Comparison of ENCODE assay signal across 9 cellular contexts in genomic region chr6:136365781-136366354, GRCh38.
DNase-seq lines count a peak whose midpoint lies in the region; ATAC-seq and TF ChIP-seq lines count a peak whose summit lies in the region.
"Had no signal": no experiment of that assay in that cellular context is flagged by ENCODE, and none has a peak within 500 bp of the region (broad histone marks: within the 10 kb centered on the region; RNA-seq: fewer than 3 reads in every experiment).

No MANE protein-coding gene starts in this region.

- 47 to 56% methylated on average over 11 of the region's 11 CpGs for WGBS in upper lobe of left lung, 2 donors

- peaks cover 17% of the 10 kb centered on the region for H3K4me1 Mint-ChIP-seq in activated naive CD4-positive, alpha-beta T cell treated with anti-CD3 and anti-CD28 coated beads, Interleukin-2, amount 10 ng/mL, durations not matched to agents 7 days and 5 days
- peaks cover 5% of the 10 kb centered on the region for H3K4me1 Mint-ChIP-seq in activated CD8-positive, alpha-beta T cell treated with anti-CD3 and anti-CD28 coated beads for 36 hours (ENCODE audit: low read depth)

- peaks cover 0 to 4% (median 2%) of the 10 kb centered on the region in 4 donors for H3K4me1 ChIP-seq in upper lobe of left lung

- H3K27me3 Mint-ChIP-seq in activated naive CD4-positive, alpha-beta T cell treated with anti-CD3 and anti-CD28 coated beads, Interleukin-2, amount 10 ng/mL, durations not matched to agents 7 days and 5 days: peaks cover 19% of the 10 kb centered on the region
- peaks cover 7% of the 10 kb centered on the region for H3K27me3 Mint-ChIP-seq in activated CD8-positive, alpha-beta T cell treated with anti-CD3 and anti-CD28 coated beads for 36 hours

- peak overlapping the region; percentile 40 for H3K4me3 Mint-ChIP-seq in activated naive CD4-positive, alpha-beta T cell treated with anti-CD3 and anti-CD28 coated beads, Interleukin-2, amount 10 ng/mL, durations not matched to agents 7 days and 5 days
- H3K4me3 Mint-ChIP-seq in activated CD8-positive, alpha-beta T cell treated with anti-CD3 and anti-CD28 coated beads for 36 hours: no peak overlapping the region
- H3K4me3 Mint-ChIP-seq: CD8-positive, alpha-beta memory T cell had no signal

- no peaks in the 10 kb centered on the region for H3K27me3 ChIP-seq in upper lobe of left lung

- DNase-seq in activated naive CD4-positive, alpha-beta T cell treated with anti-CD3 and anti-CD28 coated beads, Interleukin-2, amount 10 ng/mL, durations not matched to agents 7 days and 5 days: peak; percentile 69
- no peak for DNase-seq in activated naive CD4-positive, alpha-beta T cell treated with anti-CD3 and anti-CD28 coated beads, Interleukin-2, amount 50 U/mL, for 16 hours
- DNase-seq in activated CD8-positive, alpha-beta T cell treated with anti-CD3 and anti-CD28 coated beads for 36 hours: peak; percentile 36
- DNase-seq in left lobe of liver (ENCODE audit: low spot score) (peak; percentile 50), upper lobe of left lung (peak; percentile 52 to 69), iPS-NIHi7 (ENCODE audit: extremely low spot score) (no peak), HuH-7 (ENCODE audit: low spot score) (no peak), epidermal melanocyte (ENCODE audit: insufficient read length, low spot score) (no peak)

- POLR2A ChIA-PET in activated CD8-positive, alpha-beta T cell treated with anti-CD3 and anti-CD28 coated beads for 36 hours (lab: Charles Lee): interaction anchor here (0.7 to 1.3 kb wide), 3 partner anchors 28 to 186 kb away, joined by 3 read pairs; no protein-coding TSS in a partner anchor

- peak overlapping the region; percentile 47 for H3K27ac Mint-ChIP-seq in activated naive CD4-positive, alpha-beta T cell treated with anti-CD3 and anti-CD28 coated beads, Interleukin-2, amount 10 ng/mL, durations not matched to agents 7 days and 5 days
- no peak overlapping the region for H3K27ac Mint-ChIP-seq in activated CD8-positive, alpha-beta T cell treated with anti-CD3 and anti-CD28 coated beads for 36 hours

- peaks cover 2% of the 10 kb centered on the region for H3K36me3 Mint-ChIP-seq in activated naive CD4-positive, alpha-beta T cell treated with anti-CD3 and anti-CD28 coated beads, Interleukin-2, amount 10 ng/mL, durations not matched to agents 7 days and 5 days
- no peaks in the 10 kb centered on the region for H3K36me3 Mint-ChIP-seq in activated CD8-positive, alpha-beta T cell treated with anti-CD3 and anti-CD28 coated beads for 36 hours (ENCODE audit: low read depth)

- CTCF ChIA-PET in activated naive CD4-positive, alpha-beta T cell treated with anti-CD3 and anti-CD28 coated beads, Interleukin-2, amount 10 ng/mL, durations not matched to agents 7 days and 5 days (lab: Charles Lee): no interaction called here
- CTCF ChIA-PET in activated CD8-positive, alpha-beta T cell treated with anti-CD3 and anti-CD28 coated beads for 36 hours (lab: Charles Lee): interaction anchor here (0.9 to 1.4 kb wide), 2 partner anchors 79 to 185 kb away, joined by 3 to 4 read pairs; no protein-coding TSS in a partner anchor

- no peaks in the 10 kb centered on the region for H3K9me3 Mint-ChIP-seq in activated naive CD4-positive, alpha-beta T cell treated with anti-CD3 and anti-CD28 coated beads, Interleukin-2, amount 10 ng/mL, durations not matched to agents 7 days and 5 days
- no peaks in the 10 kb centered on the region for H3K9me3 Mint-ChIP-seq in activated CD8-positive, alpha-beta T cell treated with anti-CD3 and anti-CD28 coated beads for 36 hours
- H3K9me3 Mint-ChIP-seq: CD8-positive, alpha-beta memory T cell had no signal

- H3K36me3 ChIP-seq in upper lobe of left lung: peaks cover 0 to 14% (median 8%) of the 10 kb centered on the region in 4 donors

- TF ChIP-seq POLR2A in upper lobe of left lung (IDR thresholded peaks at IDR 0.05): no peak

- TF ChIP-seq CTCF in activated CD8-positive, alpha-beta T cell treated with anti-CD3 and anti-CD28 coated beads for 36 hours (IDR thresholded peaks at IDR 0.05): no peak
- TF ChIP-seq CTCF in upper lobe of left lung (IDR thresholded peaks at IDR 0.05): no peak

- H3K4me3 ChIP-seq in upper lobe of left lung: no peak overlapping the region

- TF ChIP-seq EP300 in upper lobe of left lung (IDR thresholded peaks at IDR 0.05): no peak

- peak overlapping the region in 2 of 4 donors; percentile 52 to 79 for H3K27ac ChIP-seq in upper lobe of left lung

- ATAC-seq in activated CD8-positive, alpha-beta T cell treated with anti-CD3 and anti-CD28 coated beads for 36 hours: peak; percentile 64
- ATAC-seq in left lobe of liver (peak; percentile 74), upper lobe of left lung (ENCODE audit: low FRiP score in 2 of 2) (peak; percentile 79 to 80)

- no peaks in the 10 kb centered on the region for H3K9me3 ChIP-seq in upper lobe of left lung

- intact Hi-C loops in activated CD8-positive, alpha-beta T cell treated with anti-CD3 and anti-CD28 coated beads for 36 hours (cut with micrococcal nuclease): no loop called here

Comparison
In these comparisons a context has a peak if more than half of its experiments do, and no peak if none do; other contexts are left out.
1. DNase-seq: peak in activated naive CD4-positive, alpha-beta T cell treated with anti-CD3 and anti-CD28 coated beads, Interleukin-2, amount 10 ng/mL, durations not matched to agents 7 days and 5 days (single experiment), activated CD8-positive, alpha-beta T cell treated with anti-CD3 and anti-CD28 coated beads for 36 hours (single experiment), left lobe of liver (single experiment) and upper lobe of left lung (2 of 2); none in activated naive CD4-positive, alpha-beta T cell treated with anti-CD3 and anti-CD28 coated beads, Interleukin-2, amount 50 U/mL, for 16 hours (single experiment), iPS-NIHi7 (single experiment), HuH-7 (single experiment) and epidermal melanocyte (single experiment).
2. Peak in every context shown above with its lines, with median percentiles within 50 percentile points of each other: ATAC-seq.